In the genomic region with DNA sequence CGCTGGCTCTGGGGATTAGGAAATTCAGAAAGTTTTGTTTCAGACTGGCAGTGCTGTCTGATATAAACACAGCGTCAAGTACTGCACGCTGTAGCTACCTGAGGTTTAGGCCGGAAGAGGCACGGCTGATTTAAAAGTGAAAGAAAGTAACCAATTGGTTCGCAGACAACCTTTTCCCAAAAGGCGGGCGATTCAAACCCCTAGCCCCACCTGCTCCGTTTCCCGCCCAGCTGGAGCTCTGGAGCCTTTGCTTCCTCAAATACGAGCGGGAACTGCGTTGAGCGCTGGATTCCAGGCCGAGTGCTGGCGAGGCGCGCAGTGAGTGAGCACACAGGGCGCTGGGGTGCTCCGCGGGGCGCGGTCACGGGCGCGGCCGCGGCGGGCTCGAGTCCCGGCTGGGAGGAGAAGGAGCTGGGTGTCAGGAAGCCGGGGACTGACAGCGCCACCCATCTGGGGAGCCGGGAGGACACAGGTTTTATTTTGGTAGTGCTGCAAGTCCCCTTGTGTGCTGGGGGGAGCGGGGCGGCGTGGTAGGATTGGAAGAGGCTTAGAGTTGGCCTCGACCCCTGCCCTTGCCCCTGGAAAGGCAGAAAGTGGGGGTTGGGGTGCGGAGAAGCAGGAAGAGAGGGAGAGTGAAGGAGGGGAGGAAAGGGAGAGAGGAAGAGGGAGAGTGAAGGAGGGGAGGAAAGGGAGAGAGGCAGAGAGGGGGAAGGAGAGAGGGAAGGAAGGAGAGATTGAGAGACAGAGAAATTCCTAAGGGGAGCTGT, we compare ENCODE assay signal across 1 cellular context.
TF ChIP-seq lines count a peak whose summit lies in the region.

No MANE protein-coding gene starts in this region.

TF ChIP-seq in K562, 482 proteins besides CTCF, POLR2A, EP300 and RAD21 (continued from another document and continues in another):
- TF ChIP-seq, protein P1, sequence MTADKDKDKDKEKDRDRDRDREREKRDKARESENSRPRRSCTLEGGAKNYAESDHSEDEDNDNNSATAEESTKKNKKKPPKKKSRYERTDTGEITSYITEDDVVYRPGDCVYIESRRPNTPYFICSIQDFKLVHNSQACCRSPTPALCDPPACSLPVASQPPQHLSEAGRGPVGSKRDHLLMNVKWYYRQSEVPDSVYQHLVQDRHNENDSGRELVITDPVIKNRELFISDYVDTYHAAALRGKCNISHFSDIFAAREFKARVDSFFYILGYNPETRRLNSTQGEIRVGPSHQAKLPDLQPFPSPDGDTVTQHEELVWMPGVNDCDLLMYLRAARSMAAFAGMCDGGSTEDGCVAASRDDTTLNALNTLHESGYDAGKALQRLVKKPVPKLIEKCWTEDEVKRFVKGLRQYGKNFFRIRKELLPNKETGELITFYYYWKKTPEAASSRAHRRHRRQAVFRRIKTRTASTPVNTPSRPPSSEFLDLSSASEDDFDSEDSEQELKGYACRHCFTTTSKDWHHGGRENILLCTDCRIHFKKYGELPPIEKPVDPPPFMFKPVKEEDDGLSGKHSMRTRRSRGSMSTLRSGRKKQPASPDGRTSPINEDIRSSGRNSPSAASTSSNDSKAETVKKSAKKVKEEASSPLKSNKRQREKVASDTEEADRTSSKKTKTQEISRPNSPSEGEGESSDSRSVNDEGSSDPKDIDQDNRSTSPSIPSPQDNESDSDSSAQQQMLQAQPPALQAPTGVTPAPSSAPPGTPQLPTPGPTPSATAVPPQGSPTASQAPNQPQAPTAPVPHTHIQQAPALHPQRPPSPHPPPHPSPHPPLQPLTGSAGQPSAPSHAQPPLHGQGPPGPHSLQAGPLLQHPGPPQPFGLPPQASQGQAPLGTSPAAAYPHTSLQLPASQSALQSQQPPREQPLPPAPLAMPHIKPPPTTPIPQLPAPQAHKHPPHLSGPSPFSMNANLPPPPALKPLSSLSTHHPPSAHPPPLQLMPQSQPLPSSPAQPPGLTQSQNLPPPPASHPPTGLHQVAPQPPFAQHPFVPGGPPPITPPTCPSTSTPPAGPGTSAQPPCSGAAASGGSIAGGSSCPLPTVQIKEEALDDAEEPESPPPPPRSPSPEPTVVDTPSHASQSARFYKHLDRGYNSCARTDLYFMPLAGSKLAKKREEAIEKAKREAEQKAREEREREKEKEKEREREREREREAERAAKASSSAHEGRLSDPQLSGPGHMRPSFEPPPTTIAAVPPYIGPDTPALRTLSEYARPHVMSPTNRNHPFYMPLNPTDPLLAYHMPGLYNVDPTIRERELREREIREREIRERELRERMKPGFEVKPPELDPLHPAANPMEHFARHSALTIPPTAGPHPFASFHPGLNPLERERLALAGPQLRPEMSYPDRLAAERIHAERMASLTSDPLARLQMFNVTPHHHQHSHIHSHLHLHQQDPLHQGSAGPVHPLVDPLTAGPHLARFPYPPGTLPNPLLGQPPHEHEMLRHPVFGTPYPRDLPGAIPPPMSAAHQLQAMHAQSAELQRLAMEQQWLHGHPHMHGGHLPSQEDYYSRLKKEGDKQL (CRISPR knock-in tag; IDR thresholded peaks at IDR 0.05; ENCODE audit: borderline replicate concordance) = peak; percentile 99
- peak; percentile 90 for TF ChIP-seq CXXC5 (CRISPR knock-in tag; IDR thresholded peaks at IDR 0.05)
- TF ChIP-seq, protein P2, sequence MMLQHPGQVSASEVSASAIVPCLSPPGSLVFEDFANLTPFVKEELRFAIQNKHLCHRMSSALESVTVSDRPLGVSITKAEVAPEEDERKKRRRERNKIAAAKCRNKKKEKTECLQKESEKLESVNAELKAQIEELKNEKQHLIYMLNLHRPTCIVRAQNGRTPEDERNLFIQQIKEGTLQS (IDR thresholded peaks at IDR 0.05) = peak; percentile 46; the same call in 1 of the 2 replicates
- TF ChIP-seq, protein P2 (CRISPR knock-in tag; conservative IDR thresholded peaks at IDR 0.05) = peak; percentile 98
- TF ChIP-seq, protein P3, sequence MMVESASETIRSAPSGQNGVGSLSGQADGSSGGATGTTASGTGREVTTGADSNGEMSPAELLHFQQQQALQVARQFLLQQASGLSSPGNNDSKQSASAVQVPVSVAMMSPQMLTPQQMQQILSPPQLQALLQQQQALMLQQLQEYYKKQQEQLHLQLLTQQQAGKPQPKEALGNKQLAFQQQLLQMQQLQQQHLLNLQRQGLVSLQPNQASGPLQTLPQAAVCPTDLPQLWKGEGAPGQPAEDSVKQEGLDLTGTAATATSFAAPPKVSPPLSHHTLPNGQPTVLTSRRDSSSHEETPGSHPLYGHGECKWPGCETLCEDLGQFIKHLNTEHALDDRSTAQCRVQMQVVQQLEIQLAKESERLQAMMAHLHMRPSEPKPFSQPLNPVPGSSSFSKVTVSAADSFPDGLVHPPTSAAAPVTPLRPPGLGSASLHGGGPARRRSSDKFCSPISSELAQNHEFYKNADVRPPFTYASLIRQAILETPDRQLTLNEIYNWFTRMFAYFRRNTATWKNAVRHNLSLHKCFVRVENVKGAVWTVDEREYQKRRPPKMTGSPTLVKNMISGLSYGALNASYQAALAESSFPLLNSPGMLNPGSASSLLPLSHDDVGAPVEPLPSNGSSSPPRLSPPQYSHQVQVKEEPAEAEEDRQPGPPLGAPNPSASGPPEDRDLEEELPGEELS (CRISPR knock-in tag; IDR thresholded peaks at IDR 0.05; ENCODE audit: borderline replicate concordance) = peak; percentile 94
- 0 out of 2 replicates have a peak, but pooled peaks have one; percentile 37 for TF ChIP-seq SAFB (IDR thresholded peaks at IDR 0.05; ENCODE audit: borderline replicate concordance, low read depth, low read length)
- TF ChIP-seq CREM (IDR thresholded peaks at IDR 0.05; ENCODE audit: low read depth) = peak; percentile 49
- TF ChIP-seq CBFA2T3 (IDR thresholded peaks at IDR 0.05) = 0 out of 2 replicates have a peak, but pooled peaks have one; percentile 2
- TF ChIP-seq CHD2 (IDR thresholded peaks at IDR 0.05; ENCODE audit: low read depth, low read length) = peak; percentile 42; the same call in 1 of the 2 replicates
- TF ChIP-seq DDX20 (tag; IDR thresholded peaks at IDR 0.05; ENCODE audit: low read depth) = no peak
- TF ChIP-seq ZNF24 (IDR thresholded peaks at IDR 0.05) = peak; percentile 60; the same call in 1 of the 2 replicates
- TF ChIP-seq, protein P4, sequence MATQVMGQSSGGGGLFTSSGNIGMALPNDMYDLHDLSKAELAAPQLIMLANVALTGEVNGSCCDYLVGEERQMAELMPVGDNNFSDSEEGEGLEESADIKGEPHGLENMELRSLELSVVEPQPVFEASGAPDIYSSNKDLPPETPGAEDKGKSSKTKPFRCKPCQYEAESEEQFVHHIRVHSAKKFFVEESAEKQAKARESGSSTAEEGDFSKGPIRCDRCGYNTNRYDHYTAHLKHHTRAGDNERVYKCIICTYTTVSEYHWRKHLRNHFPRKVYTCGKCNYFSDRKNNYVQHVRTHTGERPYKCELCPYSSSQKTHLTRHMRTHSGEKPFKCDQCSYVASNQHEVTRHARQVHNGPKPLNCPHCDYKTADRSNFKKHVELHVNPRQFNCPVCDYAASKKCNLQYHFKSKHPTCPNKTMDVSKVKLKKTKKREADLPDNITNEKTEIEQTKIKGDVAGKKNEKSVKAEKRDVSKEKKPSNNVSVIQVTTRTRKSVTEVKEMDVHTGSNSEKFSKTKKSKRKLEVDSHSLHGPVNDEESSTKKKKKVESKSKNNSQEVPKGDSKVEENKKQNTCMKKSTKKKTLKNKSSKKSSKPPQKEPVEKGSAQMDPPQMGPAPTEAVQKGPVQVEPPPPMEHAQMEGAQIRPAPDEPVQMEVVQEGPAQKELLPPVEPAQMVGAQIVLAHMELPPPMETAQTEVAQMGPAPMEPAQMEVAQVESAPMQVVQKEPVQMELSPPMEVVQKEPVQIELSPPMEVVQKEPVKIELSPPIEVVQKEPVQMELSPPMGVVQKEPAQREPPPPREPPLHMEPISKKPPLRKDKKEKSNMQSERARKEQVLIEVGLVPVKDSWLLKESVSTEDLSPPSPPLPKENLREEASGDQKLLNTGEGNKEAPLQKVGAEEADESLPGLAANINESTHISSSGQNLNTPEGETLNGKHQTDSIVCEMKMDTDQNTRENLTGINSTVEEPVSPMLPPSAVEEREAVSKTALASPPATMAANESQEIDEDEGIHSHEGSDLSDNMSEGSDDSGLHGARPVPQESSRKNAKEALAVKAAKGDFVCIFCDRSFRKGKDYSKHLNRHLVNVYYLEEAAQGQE (CRISPR knock-in tag; IDR thresholded peaks at IDR 0.05; ENCODE audit: low read depth) = 0 out of 2 replicates have a peak, but pooled peaks have one; percentile 47
- TF ChIP-seq, protein P5, sequence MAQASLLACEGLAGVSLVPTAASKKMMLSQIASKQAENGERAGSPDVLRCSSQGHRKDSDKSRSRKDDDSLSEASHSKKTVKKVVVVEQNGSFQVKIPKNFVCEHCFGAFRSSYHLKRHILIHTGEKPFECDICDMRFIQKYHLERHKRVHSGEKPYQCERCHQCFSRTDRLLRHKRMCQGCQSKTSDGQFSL (CRISPR knock-in tag; IDR thresholded peaks at IDR 0.05) = peak; percentile 86
- TF ChIP-seq, protein P5 (tag; IDR thresholded peaks at IDR 0.05) = no peak
- no peak for TF ChIP-seq MCM2 (IDR thresholded peaks at IDR 0.05; ENCODE audit: low read depth)
- peak; percentile 63; the same call in 1 of the 2 replicates for TF ChIP-seq MYNN (IDR thresholded peaks at IDR 0.05)
- TF ChIP-seq MYNN (CRISPR knock-in tag; IDR thresholded peaks at IDR 0.05) = no peak
- TF ChIP-seq RAD51 (IDR thresholded peaks at IDR 0.05; ENCODE audit: borderline replicate concordance, low read depth) = 0 out of 2 replicates have a peak, but pooled peaks have one; percentile 7
- TF ChIP-seq, protein P6, sequence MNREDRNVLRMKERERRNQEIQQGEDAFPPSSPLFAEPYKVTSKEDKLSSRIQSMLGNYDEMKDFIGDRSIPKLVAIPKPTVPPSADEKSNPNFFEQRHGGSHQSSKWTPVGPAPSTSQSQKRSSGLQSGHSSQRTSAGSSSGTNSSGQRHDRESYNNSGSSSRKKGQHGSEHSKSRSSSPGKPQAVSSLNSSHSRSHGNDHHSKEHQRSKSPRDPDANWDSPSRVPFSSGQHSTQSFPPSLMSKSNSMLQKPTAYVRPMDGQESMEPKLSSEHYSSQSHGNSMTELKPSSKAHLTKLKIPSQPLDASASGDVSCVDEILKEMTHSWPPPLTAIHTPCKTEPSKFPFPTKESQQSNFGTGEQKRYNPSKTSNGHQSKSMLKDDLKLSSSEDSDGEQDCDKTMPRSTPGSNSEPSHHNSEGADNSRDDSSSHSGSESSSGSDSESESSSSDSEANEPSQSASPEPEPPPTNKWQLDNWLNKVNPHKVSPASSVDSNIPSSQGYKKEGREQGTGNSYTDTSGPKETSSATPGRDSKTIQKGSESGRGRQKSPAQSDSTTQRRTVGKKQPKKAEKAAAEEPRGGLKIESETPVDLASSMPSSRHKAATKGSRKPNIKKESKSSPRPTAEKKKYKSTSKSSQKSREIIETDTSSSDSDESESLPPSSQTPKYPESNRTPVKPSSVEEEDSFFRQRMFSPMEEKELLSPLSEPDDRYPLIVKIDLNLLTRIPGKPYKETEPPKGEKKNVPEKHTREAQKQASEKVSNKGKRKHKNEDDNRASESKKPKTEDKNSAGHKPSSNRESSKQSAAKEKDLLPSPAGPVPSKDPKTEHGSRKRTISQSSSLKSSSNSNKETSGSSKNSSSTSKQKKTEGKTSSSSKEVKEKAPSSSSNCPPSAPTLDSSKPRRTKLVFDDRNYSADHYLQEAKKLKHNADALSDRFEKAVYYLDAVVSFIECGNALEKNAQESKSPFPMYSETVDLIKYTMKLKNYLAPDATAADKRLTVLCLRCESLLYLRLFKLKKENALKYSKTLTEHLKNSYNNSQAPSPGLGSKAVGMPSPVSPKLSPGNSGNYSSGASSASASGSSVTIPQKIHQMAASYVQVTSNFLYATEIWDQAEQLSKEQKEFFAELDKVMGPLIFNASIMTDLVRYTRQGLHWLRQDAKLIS (CRISPR knock-in tag; IDR thresholded peaks at IDR 0.05) = peak; percentile 96
- TF ChIP-seq, protein P7, sequence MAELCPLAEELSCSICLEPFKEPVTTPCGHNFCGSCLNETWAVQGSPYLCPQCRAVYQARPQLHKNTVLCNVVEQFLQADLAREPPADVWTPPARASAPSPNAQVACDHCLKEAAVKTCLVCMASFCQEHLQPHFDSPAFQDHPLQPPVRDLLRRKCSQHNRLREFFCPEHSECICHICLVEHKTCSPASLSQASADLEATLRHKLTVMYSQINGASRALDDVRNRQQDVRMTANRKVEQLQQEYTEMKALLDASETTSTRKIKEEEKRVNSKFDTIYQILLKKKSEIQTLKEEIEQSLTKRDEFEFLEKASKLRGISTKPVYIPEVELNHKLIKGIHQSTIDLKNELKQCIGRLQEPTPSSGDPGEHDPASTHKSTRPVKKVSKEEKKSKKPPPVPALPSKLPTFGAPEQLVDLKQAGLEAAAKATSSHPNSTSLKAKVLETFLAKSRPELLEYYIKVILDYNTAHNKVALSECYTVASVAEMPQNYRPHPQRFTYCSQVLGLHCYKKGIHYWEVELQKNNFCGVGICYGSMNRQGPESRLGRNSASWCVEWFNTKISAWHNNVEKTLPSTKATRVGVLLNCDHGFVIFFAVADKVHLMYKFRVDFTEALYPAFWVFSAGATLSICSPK (IDR thresholded peaks at IDR 0.05; ENCODE audit: borderline replicate concordance) = peak; percentile 75; the same call in 1 of the 2 replicates
- no peak for TF ChIP-seq ZNF197 (CRISPR knock-in tag; IDR thresholded peaks at IDR 0.05; ENCODE audit: low read depth)
- TF ChIP-seq DPF2 (IDR thresholded peaks at IDR 0.05) = peak; percentile 39; the same call in 1 of the 2 replicates
- peak; percentile 77; the same call in 1 of the 2 replicates for TF ChIP-seq KLF1 (tag; IDR thresholded peaks at IDR 0.05)
- TF ChIP-seq MYC (IDR thresholded peaks at IDR 0.05; ENCODE audit: low read depth, low read length) = peak; percentile 77
- no peak for TF ChIP-seq MYC (CRISPR knock-in tag; IDR thresholded peaks at IDR 0.05; ENCODE audit: borderline replicate concordance, low read depth)
- TF ChIP-seq, protein P8, sequence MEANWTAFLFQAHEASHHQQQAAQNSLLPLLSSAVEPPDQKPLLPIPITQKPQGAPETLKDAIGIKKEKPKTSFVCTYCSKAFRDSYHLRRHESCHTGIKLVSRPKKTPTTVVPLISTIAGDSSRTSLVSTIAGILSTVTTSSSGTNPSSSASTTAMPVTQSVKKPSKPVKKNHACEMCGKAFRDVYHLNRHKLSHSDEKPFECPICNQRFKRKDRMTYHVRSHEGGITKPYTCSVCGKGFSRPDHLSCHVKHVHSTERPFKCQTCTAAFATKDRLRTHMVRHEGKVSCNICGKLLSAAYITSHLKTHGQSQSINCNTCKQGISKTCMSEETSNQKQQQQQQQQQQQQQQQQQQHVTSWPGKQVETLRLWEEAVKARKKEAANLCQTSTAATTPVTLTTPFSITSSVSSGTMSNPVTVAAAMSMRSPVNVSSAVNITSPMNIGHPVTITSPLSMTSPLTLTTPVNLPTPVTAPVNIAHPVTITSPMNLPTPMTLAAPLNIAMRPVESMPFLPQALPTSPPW (CRISPR knock-in tag; IDR thresholded peaks at IDR 0.05) = peak; percentile 61
- TF ChIP-seq, protein P9, sequence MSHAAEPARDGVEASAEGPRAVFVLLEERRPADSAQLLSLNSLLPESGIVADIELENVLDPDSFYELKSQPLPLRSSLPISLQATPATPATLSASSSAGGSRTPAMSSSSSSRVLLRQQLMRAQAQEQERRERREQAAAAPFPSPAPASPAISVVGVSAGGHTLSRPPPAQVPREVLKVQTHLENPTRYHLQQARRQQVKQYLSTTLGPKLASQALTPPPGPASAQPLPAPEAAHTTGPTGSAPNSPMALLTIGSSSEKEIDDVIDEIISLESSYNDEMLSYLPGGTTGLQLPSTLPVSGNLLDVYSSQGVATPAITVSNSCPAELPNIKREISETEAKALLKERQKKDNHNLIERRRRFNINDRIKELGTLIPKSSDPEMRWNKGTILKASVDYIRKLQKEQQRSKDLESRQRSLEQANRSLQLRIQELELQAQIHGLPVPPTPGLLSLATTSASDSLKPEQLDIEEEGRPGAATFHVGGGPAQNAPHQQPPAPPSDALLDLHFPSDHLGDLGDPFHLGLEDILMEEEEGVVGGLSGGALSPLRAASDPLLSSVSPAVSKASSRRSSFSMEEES (CRISPR knock-in tag; IDR thresholded peaks at IDR 0.05) = no peak
